ENCODE assay signal across 12 cellular contexts in the genomic region with DNA sequence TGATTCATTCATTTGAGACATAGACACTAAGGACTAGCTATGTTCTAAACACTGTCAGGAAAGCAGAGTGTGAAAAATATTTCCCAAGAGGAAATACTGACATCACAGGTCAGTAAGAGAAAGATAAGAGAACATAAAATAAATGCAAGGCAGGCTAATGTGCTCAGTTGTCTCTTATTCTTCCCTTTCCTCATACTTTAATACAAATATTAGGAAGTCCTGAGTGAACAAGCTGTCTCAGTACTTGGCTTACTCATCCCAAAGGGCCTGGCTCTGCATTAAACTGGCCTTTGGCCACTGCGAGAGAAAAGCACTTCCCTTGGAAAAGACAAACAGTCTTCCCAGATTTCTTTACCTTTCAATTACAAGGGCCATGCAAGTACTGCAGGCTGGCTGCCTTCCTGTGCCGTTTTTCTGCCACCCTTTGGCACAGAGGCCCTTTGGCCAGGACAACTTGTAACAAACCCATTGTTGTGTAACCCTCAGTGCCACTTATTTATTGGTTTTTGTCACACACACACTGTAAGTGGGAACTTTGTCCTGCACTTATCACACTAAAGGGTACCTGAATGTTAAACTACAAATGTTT. TPM values are rescaled to one million over a fixed set of nuclear protein-coding genes. Genes with fewer than 3 reads are reported as not detected.
DNase-seq lines count a peak whose midpoint lies in the region; ATAC-seq, FAIRE-seq and TF ChIP-seq lines count a peak whose summit lies in the region.
"Had no signal": no experiment of that assay in that cellular context is flagged by ENCODE, and none has a peak within 500 bp of the region (broad histone marks: within the 10 kb centered on the region; RNA-seq: fewer than 3 reads in every experiment).

No MANE protein-coding gene starts in this region.

- peak; percentile 45 for DNase-seq in HFFc6
- DNase-seq in bronchial epithelial cell (ENCODE audit: low read depth), result peak; percentile 54
- DNase-seq in hepatocyte (ENCODE audit: low spot score), result peak; percentile 63
- DNase-seq in cortex of kidney (lab: John Stamatoyannopoulos, UW), result no peak
- no peak for DNase-seq in T-helper 1 cell
- no peak for DNase-seq in NCI-H1436 (lab: John Stamatoyannopoulos, UW)
- DNase-seq in activated CD4-positive, alpha-beta T cell treated with anti-CD3 and anti-CD28 coated beads, Interleukin-2, amount 50 U/mL, for 4 hours, result no peak
- DNase-seq: GDM1; NCI-H345; stimulated activated CD4-positive, alpha-beta T cell treated with anti-CD3 and anti-CD28 coated beads, Interleukin-4, amount 100 ng/mL, for 24 hours had no signal

- H3K4me1 Mint-ChIP-seq in HFFc6 (ENCODE audit: low read depth), result peaks cover 22% of the 10 kb centered on the region
- H3K4me1 Mint-ChIP-seq in stimulated activated memory B cell treated with anti-CD40 and anti-IgM and Interleukin-4, amounts not matched to agents 10 μg/mL and 1 μg/mL and 100 μg/mL, for 72 hours, result peaks cover 11% of the 10 kb centered on the region

- H3K9me2 ChIP-seq in hepatocyte (replicated peaks; ENCODE audit: insufficient read depth), result no peaks in the 10 kb centered on the region

- H3K36me3 ChIP-seq in bronchial epithelial cell (ENCODE audit: control insufficient read depth, insufficient read depth, low read length) (no peaks in the 10 kb centered on the region), hepatocyte (replicated peaks; ENCODE audit: insufficient read depth, low read depth) (no peaks in the 10 kb centered on the region)

- H3K27me3 Mint-ChIP-seq in HFFc6 (ENCODE audit: insufficient read depth), result no peaks in the 10 kb centered on the region
- no peaks in the 10 kb centered on the region for H3K27me3 Mint-ChIP-seq in stimulated activated memory B cell treated with anti-CD40 and anti-IgM and Interleukin-4, amounts not matched to agents 10 μg/mL and 1 μg/mL and 100 μg/mL, for 72 hours
- H3K27me3 Mint-ChIP-seq: brain had no signal

- ATAC-seq in stimulated activated memory B cell treated with anti-CD40 and anti-IgM and Interleukin-4, amounts not matched to agents 10 μg/mL and 1 μg/mL and 100 μg/mL, for 72 hours, result no peak

- H3K4me2 ChIP-seq in hepatocyte, result peak overlapping the region; percentile 3

- H4K20me1 ChIP-seq in hepatocyte (ENCODE audit: insufficient read depth, poor library complexity, severe bottlenecking), result peaks cover 6% of the 10 kb centered on the region

- H3K9me3 ChIP-seq in hepatocyte (ENCODE audit: low read depth), result no peaks in the 10 kb centered on the region

- peak; percentile 77 for FAIRE-seq in bronchial epithelial cell (lab: Jason Lieb, UNC)

- H3K36me3 Mint-ChIP-seq in HFFc6 (ENCODE audit: low read depth), result no peaks in the 10 kb centered on the region; the same call in 1 of the 2 replicates
- H3K36me3 Mint-ChIP-seq in stimulated activated memory B cell treated with anti-CD40 and anti-IgM and Interleukin-4, amounts not matched to agents 10 μg/mL and 1 μg/mL and 100 μg/mL, for 72 hours, result peaks cover 25% of the 10 kb centered on the region

- WGBS in hepatocyte (ENCODE audit: low lambda C conversion rate, missing lambda C conversion rate), result 61% methylated on average over 2 of the region's 2 CpGs

- H3K27me3 ChIP-seq in bronchial epithelial cell (ENCODE audit: control insufficient read depth, insufficient read depth, low read length) (no peaks in the 10 kb centered on the region), hepatocyte (no peaks in the 10 kb centered on the region)

- no peak overlapping the region for H3K4me3 Mint-ChIP-seq in HFFc6
- no peak overlapping the region for H3K4me3 Mint-ChIP-seq in stimulated activated memory B cell treated with anti-CD40 and anti-IgM and Interleukin-4, amounts not matched to agents 10 μg/mL and 1 μg/mL and 100 μg/mL, for 72 hours
- H3K4me3 Mint-ChIP-seq: brain had no signal

- H3K9me3 Mint-ChIP-seq in HFFc6, result no peaks in the 10 kb centered on the region
- no peaks in the 10 kb centered on the region for H3K9me3 Mint-ChIP-seq in stimulated activated memory B cell treated with anti-CD40 and anti-IgM and Interleukin-4, amounts not matched to agents 10 μg/mL and 1 μg/mL and 100 μg/mL, for 72 hours
- H3K9me3 Mint-ChIP-seq: brain had no signal

- H3K27ac ChIP-seq in hepatocyte, result peak overlapping the region; percentile 87

- H3K79me2 ChIP-seq in hepatocyte, result peaks cover 72% of the 10 kb centered on the region

- H2AFZ ChIP-seq in hepatocyte, result no peak overlapping the region

- TF ChIP-seq CTCF in HFFc6 (IDR thresholded peaks at IDR 0.05) (no peak), bronchial epithelial cell (IDR thresholded peaks at IDR 0.05; ENCODE audit: insufficient read depth, low read length, severe bottlenecking) (no peak), hepatocyte (IDR thresholded peaks at IDR 0.05; ENCODE audit: poor library complexity) (no peak)

- peaks cover 23% of the 10 kb centered on the region for H3K4me1 ChIP-seq in hepatocyte (ENCODE audit: insufficient read depth)

- H3K4me3 ChIP-seq in bronchial epithelial cell (ENCODE audit: low read depth, low read length), result no peak overlapping the region
- no peak overlapping the region for H3K4me3 ChIP-seq in hepatocyte

- H3K27ac Mint-ChIP-seq in HFFc6, result peak overlapping the region; percentile 73
- peak overlapping the region; percentile 53 for H3K27ac Mint-ChIP-seq in stimulated activated memory B cell treated with anti-CD40 and anti-IgM and Interleukin-4, amounts not matched to agents 10 μg/mL and 1 μg/mL and 100 μg/mL, for 72 hours

RNA-seq across cellular contexts. Expression of a gene that starts 31.7 kb away (rescaled TPM):
- total RNA-seq in HFFc6 (2021; fragmentation: NEBNext Ultra II Directional; extraction: Animal tissue kit (Norgen Biotek cat#: 25700)), result 10 to 100 TPM; 37.2 to 46.8 (median 40.8) TPM
- total RNA-seq in bronchial epithelial cell (6.1 and 8.6 TPM in 2 replicates), hepatocyte (11.5 and 15.0 TPM in 2 replicates)
- polyA plus RNA-seq in hepatocyte, result 21.1 and 31.4 TPM in 2 replicates

RNA-seq across cellular contexts. Expression of a gene that starts 48.5 kb away (rescaled TPM):
- 10 to 100 TPM; 45.4 to 53.0 (median 46.9) TPM for total RNA-seq in HFFc6 (2021; fragmentation: NEBNext Ultra II Directional; extraction: Animal tissue kit (Norgen Biotek cat#: 25700))
- total RNA-seq in bronchial epithelial cell (66.3 and 115 TPM in 2 replicates), hepatocyte (71.3 and 94.6 TPM in 2 replicates)
- 69.0 and 91.7 TPM in 2 replicates for polyA plus RNA-seq in hepatocyte

Comparison
In these comparisons a context has a peak if more than half of its experiments do, and no peak if none do; other contexts are left out.
1. DNase-seq: peak in HFFc6 (single experiment), bronchial epithelial cell (single experiment) and hepatocyte (single experiment); none in cortex of kidney (single experiment), T-helper 1 cell (0 of 5), NCI-H1436 (single experiment) and activated CD4-positive, alpha-beta T cell treated with anti-CD3 and anti-CD28 coated beads, Interleukin-2, amount 50 U/mL, for 4 hours (0 of 2).